ENCODE assay signal across 8 cellular contexts in genomic region chr11:114399490-114399889, GRCh38.
DNase-seq lines count a peak whose midpoint lies in the region; ATAC-seq and TF ChIP-seq lines count a peak whose summit lies in the region.

No MANE protein-coding gene starts in this region.

- no peak for TF ChIP-seq CTCF in C4-2B (conservative IDR thresholded peaks at IDR 0.05)
- no peak for TF ChIP-seq CTCF in NB4 (IDR thresholded peaks at IDR 0.05; ENCODE audit: low read depth, low read length)
- no peak for TF ChIP-seq CTCF in nephron (IDR thresholded peaks at IDR 0.05; ENCODE audit: unreplicated experiment in 3 of 3)

- no peaks in the 10 kb centered on the region for H3K27me3 ChIP-seq in endocrine pancreas (ENCODE audit: control insufficient read depth, insufficient read depth, low read length)

- DNase-seq in NB4 (ENCODE audit: low read depth) (no peak), SKM-1 treated with dmso at 0.1 percent for 144 hours (lab: John Stamatoyannopoulos, UW; ENCODE audit: unreplicated experiment) (no peak), GDM1 (lab: John Stamatoyannopoulos, UW) (no peak), NCI-H2081 treated with DMSO at 0.1 percent for 48 hours (lab: John Stamatoyannopoulos, UW) (no peak)

- no peaks in the 10 kb centered on the region for H3K9me3 Mint-ChIP-seq in nephron

- peak overlapping the region; percentile 99 to 100 (median 100) for H3K27ac Mint-ChIP-seq in nephron

- peak overlapping the region; percentile 96 for H3K27ac ChIP-seq in C4-2B

- no peak for TF ChIP-seq POLR2A in NB4 (IDR thresholded peaks at IDR 0.05; ENCODE audit: extremely low read depth, insufficient read length)

- H3K9ac ChIP-seq in endocrine pancreas (ENCODE audit: control insufficient read depth, insufficient read depth, low read length) = peak overlapping the region; percentile 99

- H3K4me3 ChIP-seq in NB4 (ENCODE audit: low read depth, low read length) (peak overlapping the region; percentile 83), endocrine pancreas (ENCODE audit: control insufficient read depth, insufficient read depth, low read length) (peak overlapping the region; percentile 93)

- ATAC-seq in HG02885 (IDR thresholded peaks at IDR 0.05; ENCODE audit: poor library complexity, unreplicated experiment) = no peak

- H3K36me3 ChIP-seq in endocrine pancreas (ENCODE audit: control insufficient read depth, insufficient read depth, low read length) = no peaks in the 10 kb centered on the region

- H3K4me1 Mint-ChIP-seq in nephron = peaks cover 34% of the 10 kb centered on the region

- no peaks in the 10 kb centered on the region for H3K27me3 Mint-ChIP-seq in nephron (ENCODE audit: low read depth)

- no peaks in the 10 kb centered on the region for H3K9me3 ChIP-seq in endocrine pancreas (ENCODE audit: control insufficient read depth, low read length)

- H3K36me3 Mint-ChIP-seq in nephron (ENCODE audit: low read depth) = peaks cover 20% of the 10 kb centered on the region

- peak overlapping the region; percentile 99 to 100 (median 99) for H3K4me3 Mint-ChIP-seq in nephron

- peaks cover 18% of the 10 kb centered on the region for H3K4me1 ChIP-seq in endocrine pancreas (ENCODE audit: control insufficient read depth, insufficient read depth, low read length)
